Comparison of ENCODE assay signal across 10 cellular contexts in the genomic region with DNA sequence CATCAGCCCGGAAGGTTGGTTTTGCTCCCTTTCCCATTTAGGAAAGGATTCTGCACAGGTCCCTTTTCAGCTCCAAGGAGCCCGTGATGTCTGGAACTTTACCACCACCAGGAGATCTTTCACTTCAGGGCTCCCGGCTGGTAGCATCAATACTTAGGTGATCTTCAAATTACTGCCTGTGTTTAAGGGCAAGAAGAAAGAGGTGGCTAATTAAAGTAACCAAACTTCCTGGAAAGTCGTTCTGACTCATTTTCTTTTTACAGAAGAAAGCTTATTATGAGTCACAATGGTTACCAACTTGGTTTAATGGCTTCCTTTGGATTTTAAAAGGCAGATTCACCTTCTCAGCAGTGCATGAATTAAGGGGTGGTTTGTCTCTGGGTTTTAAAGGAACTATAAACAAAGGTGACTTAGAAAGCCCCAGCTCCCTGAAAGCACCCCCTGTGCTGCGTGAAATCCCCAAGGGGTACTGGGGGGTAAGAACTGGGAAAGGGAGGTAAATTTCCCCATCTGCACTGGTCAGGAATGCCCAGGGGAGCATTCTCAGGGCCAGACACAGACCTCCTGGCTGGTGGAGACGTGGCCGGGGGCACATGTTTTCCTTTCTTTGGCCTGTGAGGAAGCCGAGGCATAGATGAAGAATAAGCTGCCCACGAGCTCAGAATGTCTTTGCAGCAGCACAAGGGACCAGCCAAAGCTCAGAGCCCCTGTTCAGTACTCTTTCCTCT. TPM values are rescaled to one million over a fixed set of nuclear protein-coding genes. Genes with fewer than 3 reads are reported as not detected.
A peak's percentile ranks its signal among the peaks of the same experiment; 100 is the strongest.
DNase-seq lines count a peak whose midpoint lies in the region; ATAC-seq and TF ChIP-seq lines count a peak whose summit lies in the region.
"Had no signal": no experiment of that assay in that cellular context is flagged by ENCODE, and none has a peak within 500 bp of the region (broad histone marks: within the 10 kb centered on the region; RNA-seq: fewer than 3 reads in every experiment).

No MANE protein-coding gene starts in this region.

- CTCF ChIA-PET in activated CD4-positive, alpha-beta T cell treated with anti-CD3 and anti-CD28 coated beads, Interleukin-2, amount 10 ng/mL, durations not matched to agents 7 days and 5 days (lab: Charles Lee), result interaction anchor here (0.8 to 4.1 kb wide), 4 partner anchors 10 to 53 kb away, joined by 3 to 24 read pairs (median 9); no protein-coding TSS in a partner anchor
- CTCF ChIA-PET in WTC11 (lab: Charles Lee), result interaction anchor here (0.7 to 24.2 kb wide), 9 partner anchors 9 to 138 kb away, joined by 3 to 623 read pairs (median 4); a partner anchor contains a TSS

- no peak overlapping the region for H3K4me3 Mint-ChIP-seq in activated CD4-positive, alpha-beta T cell treated with anti-CD3 and anti-CD28 coated beads, Interleukin-2, amount 10 ng/mL, durations not matched to agents 7 days and 5 days
- no peak overlapping the region for H3K4me3 Mint-ChIP-seq in WTC11

- H3F3A ChIP-seq in smooth muscle cell (ENCODE audit: low read depth), result no peaks in the 10 kb centered on the region

- intact Hi-C loops in sciatic nerve (cut with DNase I), result no loop called here

- H3K27ac Mint-ChIP-seq in activated CD4-positive, alpha-beta T cell treated with anti-CD3 and anti-CD28 coated beads, Interleukin-2, amount 10 ng/mL, durations not matched to agents 7 days and 5 days, result peak overlapping the region; percentile 16
- 0 out of 2 replicates have a peak overlapping the region, but pooled peaks have one; percentile 13 for H3K27ac Mint-ChIP-seq in WTC11

- DNase-seq in activated CD4-positive, alpha-beta T cell treated with anti-CD3 and anti-CD28 coated beads, Interleukin-2, amount 10 ng/mL, durations not matched to agents 7 days and 5 days, result no peak
- no peak for DNase-seq in activated CD4-positive, alpha-beta T cell treated with anti-CD3 and anti-CD28 coated beads for 4 hours
- DNase-seq in WTC11 (ENCODE audit: low spot score) (no peak), smooth muscle cell (lab: John Stamatoyannopoulos, UW; ENCODE audit: unreplicated experiment) (no peak), NCI-H82 treated with DMSO at 0.1 percent for 48 hours (lab: John Stamatoyannopoulos, UW; ENCODE audit: unreplicated experiment) (no peak), sciatic nerve (ENCODE audit: low spot score) (no peak), DMS53 treated with DMSO at 0.1 percent for 48 hours (lab: John Stamatoyannopoulos, UW; ENCODE audit: unreplicated experiment) (no peak)

- peaks cover 48% of the 10 kb centered on the region for H3K4me1 Mint-ChIP-seq in activated CD4-positive, alpha-beta T cell treated with anti-CD3 and anti-CD28 coated beads, Interleukin-2, amount 10 ng/mL, durations not matched to agents 7 days and 5 days
- peaks cover 47% of the 10 kb centered on the region for H3K4me1 Mint-ChIP-seq in WTC11

- no peak for TF ChIP-seq CTCF in WTC11 (IDR thresholded peaks at IDR 0.05)
- no peak for TF ChIP-seq CTCF in smooth muscle cell (IDR thresholded peaks at IDR 0.05; ENCODE audit: borderline replicate concordance, insufficient read depth, poor library complexity, severe bottlenecking)

- no peaks in the 10 kb centered on the region for H3K36me3 Mint-ChIP-seq in activated CD4-positive, alpha-beta T cell treated with anti-CD3 and anti-CD28 coated beads, Interleukin-2, amount 10 ng/mL, durations not matched to agents 7 days and 5 days (ENCODE audit: low read depth)
- no peaks in the 10 kb centered on the region for H3K36me3 Mint-ChIP-seq in WTC11

- no peaks in the 10 kb centered on the region for H4K20me1 ChIP-seq in smooth muscle cell (ENCODE audit: low read depth)

- H3K4me3 ChIP-seq in smooth muscle cell, result no peak overlapping the region

- H3K9me3 ChIP-seq in smooth muscle cell (replicated peaks; ENCODE audit: low read depth), result no peaks in the 10 kb centered on the region

- H3K9me3 Mint-ChIP-seq in activated CD4-positive, alpha-beta T cell treated with anti-CD3 and anti-CD28 coated beads, Interleukin-2, amount 10 ng/mL, durations not matched to agents 7 days and 5 days, result no peaks in the 10 kb centered on the region
- H3K9me3 Mint-ChIP-seq in WTC11, result no peaks in the 10 kb centered on the region

- H3K27me3 ChIP-seq in smooth muscle cell (ENCODE audit: low read depth), result peaks cover 19% of the 10 kb centered on the region

- H3K9ac ChIP-seq in smooth muscle cell (ENCODE audit: low read depth), result no peak overlapping the region

- no peaks in the 10 kb centered on the region for H3K36me3 ChIP-seq in smooth muscle cell (ENCODE audit: low read depth)

- no peak overlapping the region for H2AFZ ChIP-seq in smooth muscle cell (ENCODE audit: low read depth)

- 32% methylated on average over 9 of the region's 9 CpGs for WGBS in smooth muscle cell (ENCODE audit: low lambda C conversion rate)

- H3K79me2 ChIP-seq in smooth muscle cell (ENCODE audit: low read depth), result no peaks in the 10 kb centered on the region

- peaks cover 5% of the 10 kb centered on the region for H3K4me1 ChIP-seq in smooth muscle cell (ENCODE audit: low read depth)

- H3K27me3 Mint-ChIP-seq in activated CD4-positive, alpha-beta T cell treated with anti-CD3 and anti-CD28 coated beads, Interleukin-2, amount 10 ng/mL, durations not matched to agents 7 days and 5 days, result peaks cover 70% of the 10 kb centered on the region
- peaks cover 56% of the 10 kb centered on the region for H3K27me3 Mint-ChIP-seq in WTC11 (ENCODE audit: low read depth)

- H3K4me2 ChIP-seq in smooth muscle cell, result peak overlapping the region; percentile 41

- peak; percentile 81 for ATAC-seq in HG03175 (IDR thresholded peaks at IDR 0.05; ENCODE audit: unreplicated experiment)
- peak; percentile 18 for ATAC-seq in WTC11
- no peak for ATAC-seq in sciatic nerve

- H3K27ac ChIP-seq in smooth muscle cell (ENCODE audit: low read depth), result peak overlapping the region; percentile 42

- POLR2A ChIA-PET in activated CD4-positive, alpha-beta T cell treated with anti-CD3 and anti-CD28 coated beads, Interleukin-2, amount 10 ng/mL, durations not matched to agents 7 days and 5 days (lab: Charles Lee), result no interaction called here
- POLR2A ChIA-PET in WTC11 (lab: Charles Lee), result interaction anchor here (0.8 to 0.9 kb wide), 2 partner anchors 11 to 12 kb away, joined by 3 to 4 read pairs; no protein-coding TSS in a partner anchor

TF ChIP-seq in WTC11, 78 proteins besides CTCF, POLR2A, EP300 and RAD21:
- TF ChIP-seq KAT7 (CRISPR knock-in tag; IDR thresholded peaks at IDR 0.05; ENCODE audit: borderline replicate concordance) (no peak), ZNF317 (CRISPR knock-in tag; IDR thresholded peaks at IDR 0.05; ENCODE audit: borderline replicate concordance, low read depth) (no peak), ZNF396 (CRISPR knock-in tag; IDR thresholded peaks at IDR 0.05; ENCODE audit: borderline replicate concordance) (no peak), PRRX2 (CRISPR knock-in tag; IDR thresholded peaks at IDR 0.05) (no peak), ZNF121 (CRISPR knock-in tag; IDR thresholded peaks at IDR 0.05) (no peak), CREB1 (CRISPR knock-in tag; IDR thresholded peaks at IDR 0.05) (no peak)
- TF ChIP-seq, protein P1, sequence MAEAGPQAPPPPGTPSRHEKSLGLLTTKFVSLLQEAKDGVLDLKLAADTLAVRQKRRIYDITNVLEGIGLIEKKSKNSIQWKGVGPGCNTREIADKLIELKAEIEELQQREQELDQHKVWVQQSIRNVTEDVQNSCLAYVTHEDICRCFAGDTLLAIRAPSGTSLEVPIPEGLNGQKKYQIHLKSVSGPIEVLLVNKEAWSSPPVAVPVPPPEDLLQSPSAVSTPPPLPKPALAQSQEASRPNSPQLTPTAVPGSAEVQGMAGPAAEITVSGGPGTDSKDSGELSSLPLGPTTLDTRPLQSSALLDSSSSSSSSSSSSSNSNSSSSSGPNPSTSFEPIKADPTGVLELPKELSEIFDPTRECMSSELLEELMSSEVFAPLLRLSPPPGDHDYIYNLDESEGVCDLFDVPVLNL (CRISPR knock-in tag; IDR thresholded peaks at IDR 0.05; ENCODE audit: borderline replicate concordance, low read depth), result no peak
- TF ChIP-seq, protein P2, sequence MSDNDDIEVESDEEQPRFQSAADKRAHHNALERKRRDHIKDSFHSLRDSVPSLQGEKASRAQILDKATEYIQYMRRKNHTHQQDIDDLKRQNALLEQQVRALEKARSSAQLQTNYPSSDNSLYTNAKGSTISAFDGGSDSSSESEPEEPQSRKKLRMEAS (CRISPR knock-in tag; IDR thresholded peaks at IDR 0.05), result no peak

RNA-seq across cellular contexts. Expression of a gene that starts 8.8 kb away (rescaled TPM):
- total RNA-seq in activated CD4-positive, alpha-beta T cell treated with anti-CD3 and anti-CD28 coated beads, Interleukin-2, amount 10 ng/mL, durations not matched to agents 7 days and 5 days, result not detected
- total RNA-seq in WTC11 (2021), result 0.37 to 0.78 TPM (median 0.61 TPM) in 3 replicates
- total RNA-seq in smooth muscle cell, result 2.8 TPM in 1 of 2 replicates, not detected in the other
- 0.34 TPM in 1 of 2 replicates, not detected in the other for polyA plus RNA-seq in smooth muscle cell
- total RNA-seq in sciatic nerve, result not detected
- total RNA-seq: SK-MEL-5 had no signal
- polyA plus RNA-seq: AG04450 had no signal

RNA-seq across cellular contexts. Expression of a gene that starts 37.9 kb away (rescaled TPM):
- 1 to 10 TPM; 1.7 to 3.4 TPM for total RNA-seq in activated CD4-positive, alpha-beta T cell treated with anti-CD3 and anti-CD28 coated beads, Interleukin-2, amount 10 ng/mL, durations not matched to agents 7 days and 5 days
- total RNA-seq in WTC11 (2021) (3.2 to 5.6 TPM (median 4.2 TPM) in 3 replicates), smooth muscle cell (41.6 and 42.9 TPM in 2 replicates), sciatic nerve (183 TPM)
- 69.8 and 112 TPM in 2 replicates for polyA plus RNA-seq in smooth muscle cell
